ENCODE assay signal across 25 cellular contexts in the genomic region with DNA sequence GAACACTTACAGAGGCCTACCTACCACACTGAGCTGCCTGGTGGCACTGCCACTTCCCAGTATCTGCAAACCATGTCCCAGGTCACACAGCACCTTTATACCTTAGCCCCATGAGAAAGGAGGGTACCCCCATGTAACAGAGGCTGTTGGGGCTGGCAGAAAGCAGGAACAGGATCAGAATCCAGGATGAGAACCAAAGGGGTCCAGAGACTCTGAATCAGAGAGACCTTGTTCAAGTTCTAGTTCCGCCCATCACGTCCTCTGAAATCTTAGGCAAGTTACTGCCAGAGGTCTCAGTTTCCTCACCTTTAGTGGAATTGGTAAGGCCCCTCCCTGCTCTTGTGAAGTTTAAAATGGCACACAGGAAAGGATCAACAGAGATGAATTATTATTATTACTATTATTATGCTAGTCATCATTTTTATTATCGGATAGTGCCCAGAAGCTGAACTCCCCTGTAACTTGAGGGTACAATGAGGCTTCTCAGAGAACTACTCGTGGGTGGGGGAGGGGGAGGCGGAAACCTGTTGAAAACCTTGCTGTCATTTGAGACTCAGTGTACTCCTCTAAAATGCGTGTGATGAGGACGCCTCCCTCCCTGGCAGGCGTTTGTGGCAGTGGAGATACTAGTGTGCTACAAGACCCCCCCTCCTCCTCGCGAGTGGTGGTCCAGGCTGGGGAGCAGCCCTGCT. TPM values are rescaled to one million over a fixed set of nuclear protein-coding genes. Genes with fewer than 3 reads are reported as not detected.
A peak's percentile ranks its signal among the peaks of the same experiment; 100 is the strongest.
DNase-seq lines count a peak whose midpoint lies in the region; ATAC-seq and TF ChIP-seq lines count a peak whose summit lies in the region.
"Had no signal": no experiment of that assay in that cellular context is flagged by ENCODE, and none has a peak within 500 bp of the region (broad histone marks: within the 10 kb centered on the region; RNA-seq: fewer than 3 reads in every experiment).

No MANE protein-coding gene starts in this region.

- H3K36me3 ChIP-seq in H7 (replicated peaks; ENCODE audit: control insufficient read depth, insufficient read depth, low read length) (no peaks in the 10 kb centered on the region; the same call in none of the 2 replicates), iPS-15b (ENCODE audit: control insufficient read depth, insufficient read depth, low read length) (peaks cover 3% of the 10 kb centered on the region), gastrocnemius medialis (peaks cover 0 to 57% of the 10 kb centered on the region in 2 donors)

- H3K9ac ChIP-seq in iPS-15b (ENCODE audit: low read depth, low read length), result no peak overlapping the region
- H3K9ac ChIP-seq: SK-N-SH had no signal

- H3K4me1 ChIP-seq in iPS-15b (ENCODE audit: control insufficient read depth, insufficient read depth, low read length), result peaks cover 8% of the 10 kb centered on the region
- H3K4me1 ChIP-seq in gastrocnemius medialis, result peaks cover 57 to 72% of the 10 kb centered on the region in 2 donors
- H3K4me1 ChIP-seq: right lobe of liver, testis had no signal

- no peaks in the 10 kb centered on the region for H3K9me3 Mint-ChIP-seq in WTC11
- H3K9me3 Mint-ChIP-seq in osteocyte (ENCODE audit: unreplicated experiment), result no peaks in the 10 kb centered on the region
- H3K9me3 Mint-ChIP-seq: dendritic cell treated with granulocyte-macrophage colony-stimulating factor and Interleukin-4, amounts not matched to agents 40 ng/mL and 50 ng/mL, for 4 days; T-helper 2 cell treated with Interferon-gamma antibody and Interleukin-4, amounts not matched to agents 5 μg/mL and 100 μg/mL, for 36 hours had no signal

- H3K27ac ChIP-seq in gastrocnemius medialis, result peak overlapping the region; percentile 93 to 98 (median 96)
- H3K27ac ChIP-seq: right lobe of liver, WERI-Rb-1 had no signal

- intact Hi-C loops in gastrocnemius medialis (cut with DNase I; ENCODE audit: low total_unique reads), result no loop called here

- ATAC-seq in WTC11, result no peak
- ATAC-seq in gastrocnemius medialis, result no peak
- ATAC-seq in HG02884 (IDR thresholded peaks at IDR 0.05; ENCODE audit: unreplicated experiment), result no peak
- ATAC-seq in HG02610 (IDR thresholded peaks at IDR 0.05; ENCODE audit: unreplicated experiment), result no peak
- no peak for ATAC-seq in left lobe of liver
- ATAC-seq: Panc1 had no signal

- no peaks in the 10 kb centered on the region for H3K27me3 ChIP-seq in H7 (ENCODE audit: control insufficient read depth, insufficient read depth, low read length)
- peaks cover 3% of the 10 kb centered on the region for H3K27me3 ChIP-seq in iPS-15b (ENCODE audit: control insufficient read depth, insufficient read depth, low read length)
- no peaks in the 10 kb centered on the region for H3K27me3 ChIP-seq in gastrocnemius medialis
- H3K27me3 ChIP-seq: right lobe of liver, testis had no signal

- H3K4me1 Mint-ChIP-seq in WTC11 (peaks cover 17% of the 10 kb centered on the region), osteocyte (ENCODE audit: unreplicated experiment) (peaks cover 17% of the 10 kb centered on the region)
- H3K4me1 Mint-ChIP-seq: CD4-positive, CD25-positive, alpha-beta regulatory T cell had no signal

- no peaks in the 10 kb centered on the region; the same call in 1 of the 2 replicates for H3K36me3 Mint-ChIP-seq in WTC11
- H3K36me3 Mint-ChIP-seq in osteocyte (ENCODE audit: unreplicated experiment), result peaks cover 15% of the 10 kb centered on the region

- H3K9me3 ChIP-seq in iPS-15b (ENCODE audit: control insufficient read depth, insufficient read depth, low read length), result no peaks in the 10 kb centered on the region
- H3K9me3 ChIP-seq in gastrocnemius medialis, result no peaks in the 10 kb centered on the region
- H3K9me3 ChIP-seq: right lobe of liver, SK-N-SH, testis had no signal

- peak overlapping the region; percentile 21; the same call in 1 of the 2 replicates for H3K4me3 ChIP-seq in H7 (ENCODE audit: insufficient read depth, low read depth, low read length)
- H3K4me3 ChIP-seq in iPS-15b (ENCODE audit: low read depth, low read length), result peak overlapping the region; percentile 52
- H3K4me3 ChIP-seq in gastrocnemius medialis, result no peak overlapping the region
- H3K4me3 ChIP-seq: right lobe of liver had no signal

- POLR2A ChIA-PET in WTC11 (lab: Charles Lee), result interaction anchor here (0.5 to 4.0 kb wide), 4 partner anchors 13 to 206 kb away, joined by 3 to 19 read pairs (median 4); a partner anchor contains a TSS

- TF ChIP-seq POLR2A in gastrocnemius medialis (IDR thresholded peaks at IDR 0.05), result no peak

- CTCF ChIA-PET in WTC11 (lab: Charles Lee), result interaction anchor here (0.7 to 21.8 kb wide), 12 partner anchors 8 to 130 kb away, joined by 3 to 363 read pairs (median 5); a partner anchor contains a TSS

- H3K27ac Mint-ChIP-seq in WTC11, result no peak overlapping the region
- no peak overlapping the region for H3K27ac Mint-ChIP-seq in osteocyte (ENCODE audit: unreplicated experiment)
- H3K27ac Mint-ChIP-seq: CD4-positive, CD25-positive, alpha-beta regulatory T cell; T-helper 2 cell treated with Interferon-gamma antibody and Interleukin-4, amounts not matched to agents 5 μg/mL and 100 μg/mL, for 36 hours had no signal

- TF ChIP-seq CTCF in WTC11 (IDR thresholded peaks at IDR 0.05) (no peak), gastrocnemius medialis (IDR thresholded peaks at IDR 0.05 in 4 of 5, conservative IDR thresholded peaks at IDR 0.05 in 1 of 5) (no peak), osteocyte (IDR thresholded peaks at IDR 0.05) (no peak)

- peaks cover 5% of the 10 kb centered on the region; the same call in 1 of the 2 replicates for H3K27me3 Mint-ChIP-seq in WTC11 (ENCODE audit: low read depth)
- H3K27me3 Mint-ChIP-seq in osteocyte (ENCODE audit: unreplicated experiment), result no peaks in the 10 kb centered on the region
- H3K27me3 Mint-ChIP-seq: CD4-positive, CD25-positive, alpha-beta regulatory T cell; dendritic cell treated with granulocyte-macrophage colony-stimulating factor and Interleukin-4, amounts not matched to agents 40 ng/mL and 50 ng/mL, for 4 days had no signal

- in situ Hi-C loops in gastrocnemius medialis (cut with MboI; ENCODE audit: low sequenced_read_pairs in 4 of 4), result loop anchor here in 1 of 4 donors (10.0 kb wide), 1 partner anchor 137 kb away; no protein-coding TSS in a partner anchor

- DNase-seq in H7 (no peak), WTC11 (ENCODE audit: low spot score) (no peak), gastrocnemius medialis (peak in 1 of 2 donors; percentile 20), osteocyte (ENCODE audit: extremely low spot score, unreplicated experiment) (no peak), left lobe of liver (ENCODE audit: low spot score) (no peak)
- DNase-seq: activated CD8-positive, alpha-beta memory T cell treated with anti-CD3 and anti-CD28 coated beads, Interleukin-2, amount 50 U/mL, for 4 hours; CD4-positive, CD25-positive, alpha-beta regulatory T cell; DMS 273 treated with DMSO at 0.1 percent for 48 hours; Kasumi-1; NCI-H1048; NCI-H2081; NCI-H510A treated with DMSO at 0.1 percent for 48 hours; NK-92 treated with Interleukin-12 subunit alpha and Interleukin-12 subunit beta, amount 100 ng/mL, for 24 hours; right lobe of liver; stimulated activated CD4-positive, alpha-beta T cell treated with anti-CD3 and anti-CD28 coated beads, Interleukin-15, amount 100 ng/mL, for 24 hours; WERI-Rb-1 had no signal

- H3K4me3 Mint-ChIP-seq in WTC11 (peak overlapping the region; percentile 65), osteocyte (ENCODE audit: unreplicated experiment) (no peak overlapping the region)
- H3K4me3 Mint-ChIP-seq: dendritic cell treated with granulocyte-macrophage colony-stimulating factor and Interleukin-4, amounts not matched to agents 40 ng/mL and 50 ng/mL, for 4 days; T-helper 2 cell treated with Interferon-gamma antibody and Interleukin-4, amounts not matched to agents 5 μg/mL and 100 μg/mL, for 36 hours had no signal

TF ChIP-seq in WTC11, 78 proteins besides CTCF, POLR2A, EP300 and RAD21:
- TF ChIP-seq ZNF416 (CRISPR knock-in tag; IDR thresholded peaks at IDR 0.05) (0 out of 2 replicates have a peak, but pooled peaks have one; percentile 36), MYBL2 (CRISPR knock-in tag; IDR thresholded peaks at IDR 0.05) (no peak), GRHL2 (CRISPR knock-in tag; IDR thresholded peaks at IDR 0.05; ENCODE audit: insufficient replicate concordance, severe bottlenecking) (no peak), ZNF396 (CRISPR knock-in tag; IDR thresholded peaks at IDR 0.05; ENCODE audit: borderline replicate concordance) (no peak), ESRRA (CRISPR knock-in tag; IDR thresholded peaks at IDR 0.05; ENCODE audit: borderline replicate concordance) (no peak)
- TF ChIP-seq, protein P1, sequence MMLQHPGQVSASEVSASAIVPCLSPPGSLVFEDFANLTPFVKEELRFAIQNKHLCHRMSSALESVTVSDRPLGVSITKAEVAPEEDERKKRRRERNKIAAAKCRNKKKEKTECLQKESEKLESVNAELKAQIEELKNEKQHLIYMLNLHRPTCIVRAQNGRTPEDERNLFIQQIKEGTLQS (CRISPR knock-in tag; conservative IDR thresholded peaks at IDR 0.05), result no peak

RNA-seq across cellular contexts. Expression of a gene that starts 9.3 kb away (rescaled TPM):
- total RNA-seq in H7 (2014; rRNA removed; shearing (Covaris generic)), result 14.6 and 22.4 TPM in 2 replicates
- 16.3 to 24.6 TPM (median 22.6 TPM) in 3 replicates for total RNA-seq in WTC11 (2021)
- 100 to 1,000 TPM; 144 to 184 (median 157) TPM for total RNA-seq in gastrocnemius medialis
- total RNA-seq in osteocyte, result 176 and 186 TPM in 2 replicates
- total RNA-seq in left lobe of liver, result 7.0 TPM

RNA-seq across cellular contexts. Expression of a gene that starts 17.0 kb away (rescaled TPM):
- total RNA-seq in H7 (2014; rRNA removed; shearing (Covaris generic)), result 10.7 and 21.0 TPM in 2 replicates
- total RNA-seq in WTC11 (2021) (28.1 to 34.5 TPM (median 32.8 TPM) in 3 replicates), gastrocnemius medialis (100 to 1,000 TPM in 1 of 4 donors, 10 to 100 TPM in 3; 39.5 to 104 (median 45.3) TPM), osteocyte (27.2 and 31.8 TPM in 2 replicates), left lobe of liver (20.9 TPM)

RNA-seq across cellular contexts. Expression of a gene that starts 24.7 kb away (rescaled TPM):
- 10.6 and 11.9 TPM in 2 replicates for total RNA-seq in H7 (2014; rRNA removed; shearing (Covaris generic))
- total RNA-seq in WTC11 (2021), result 6.2 to 9.0 TPM (median 7.7 TPM) in 3 replicates
- total RNA-seq in gastrocnemius medialis, result under 1 TPM; 0.15 to 0.33 (median 0.28) TPM
- 3.0 and 3.5 TPM in 2 replicates for total RNA-seq in osteocyte
- 0.25 TPM for total RNA-seq in left lobe of liver
- total RNA-seq: CD4-positive, CD25-positive, alpha-beta regulatory T cell had no signal

RNA-seq across cellular contexts. Expression of a gene that starts 42.2 kb away (rescaled TPM):
- 13.6 and 19.3 TPM in 2 replicates for total RNA-seq in H7 (2014; rRNA removed; shearing (Covaris generic))
- 14.7 to 18.3 TPM (median 15.1 TPM) in 3 replicates for total RNA-seq in WTC11 (2021)
- total RNA-seq in gastrocnemius medialis, result not detected
- total RNA-seq in osteocyte, result 0.13 TPM in 1 of 2 replicates, not detected in the other
- not detected for total RNA-seq in left lobe of liver
- total RNA-seq: CD4-positive, CD25-positive, alpha-beta regulatory T cell; liver; right lobe of liver had no signal

Comparison
In these comparisons a context has a peak if more than half of its experiments do, and no peak if none do; other contexts are left out.
1. H3K4me3 ChIP-seq: peak in H7 (single experiment) and iPS-15b (single experiment); none in gastrocnemius medialis (0 of 4).